In the genomic region with DNA sequence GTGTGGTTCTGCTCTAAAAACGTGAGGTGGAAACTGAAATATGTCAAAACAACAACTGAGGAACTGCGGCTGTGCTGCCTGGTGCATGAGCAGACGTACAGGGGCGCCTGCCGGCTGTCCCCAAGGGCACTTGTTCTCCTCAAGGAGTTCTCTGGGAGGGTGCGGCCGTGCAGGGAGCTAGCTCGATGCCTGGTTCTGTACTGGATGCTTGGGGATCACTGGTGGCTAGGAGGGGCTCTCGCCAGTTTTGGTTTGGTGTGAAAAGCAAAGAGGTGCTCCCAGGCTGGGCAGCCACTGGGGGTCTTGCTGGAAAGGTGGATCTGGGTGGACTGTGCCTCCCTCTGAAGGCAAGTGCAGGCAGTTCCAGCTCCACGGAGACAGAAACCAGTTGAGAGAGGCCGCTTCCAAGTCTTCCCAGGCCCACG, we compare ENCODE assay signal across 18 cellular contexts. TPM values are rescaled to one million over a fixed set of nuclear protein-coding genes. Genes with fewer than 3 reads are reported as not detected.
DNase-seq lines count a peak whose midpoint lies in the region; ATAC-seq, FAIRE-seq and TF ChIP-seq lines count a peak whose summit lies in the region.
"Had no signal": no experiment of that assay in that cellular context is flagged by ENCODE, and none has a peak within 500 bp of the region (broad histone marks: within the 10 kb centered on the region; RNA-seq: fewer than 3 reads in every experiment).

No MANE protein-coding gene starts in this region.

- H3K36me3 Mint-ChIP-seq in activated CD8-positive, alpha-beta memory T cell treated with anti-CD3 and anti-CD28 coated beads, Interleukin-2, amount 10 ng/mL, durations not matched to agents 7 days and 5 days: peaks cover 12% of the 10 kb centered on the region
- H3K36me3 Mint-ChIP-seq in T-helper 2 cell treated with Interferon-gamma antibody and Interleukin-4, amounts not matched to agents 5 μg/mL and 100 μg/mL, for 36 hours (ENCODE audit: low read depth): peaks cover 30% of the 10 kb centered on the region

- H3K36me3 ChIP-seq in K562 (ENCODE audit: control insufficient read depth, insufficient read depth, low read length): peaks cover 35% of the 10 kb centered on the region; the same call in 2 of the 3 replicates
- H3K36me3 ChIP-seq in lower lobe of right lung: peaks cover 62% of the 10 kb centered on the region
- H3K36me3 ChIP-seq in stomach: peaks cover 44 to 61% (median 59%) of the 10 kb centered on the region in 4 donors

- no peaks in the 10 kb centered on the region for H4K20me1 ChIP-seq in K562 (replicated peaks; ENCODE audit: control insufficient read depth, insufficient read depth, low read length)

- no peak for TF ChIP-seq CTCF in K562 (IDR thresholded peaks at IDR 0.05 in 2 of 3, conservative IDR thresholded peaks at IDR 0.05 in 1 of 3; ENCODE audit: insufficient read depth in 2 of 3, low read depth in 1 of 3, low read length in 3 of 3)
- TF ChIP-seq CTCF in lower lobe of right lung (IDR thresholded peaks at IDR 0.05): no peak
- TF ChIP-seq CTCF in stomach (IDR thresholded peaks at IDR 0.05): no peak

- DNase-seq in activated CD8-positive, alpha-beta memory T cell treated with anti-CD3 and anti-CD28 coated beads, Interleukin-2, amount 50 U/mL, for 48 hours: peak; percentile 46
- no peak for DNase-seq in activated CD8-positive, alpha-beta memory T cell treated with anti-CD3 and anti-CD28 coated beads, Interleukin-2, amount 10 ng/mL, durations not matched to agents 7 days and 5 days
- DNase-seq in K562 (ENCODE audit: extremely low read depth in 1 of 4, low spot score in 3 of 4) (no peak), lower lobe of right lung (peak; percentile 73), stomach (no peak), NCI-H2107 treated with DMSO at 0.1 percent for 48 hours (lab: John Stamatoyannopoulos, UW; ENCODE audit: unreplicated experiment) (no peak)
- no peak for DNase-seq in T-helper 2 cell treated with Interferon-gamma antibody and Interleukin-4, amounts not matched to agents 5 μg/mL and 100 μg/mL, for 36 hours (ENCODE audit: low spot score)
- DNase-seq: CD8-positive, alpha-beta memory T cell; DMS79 treated with DMSO at 0.1 percent for 48 hours; GM23248; Karpas-422; MM.1S; NCI-H1092 treated with DMSO at 0.1 percent for 48 hours; NCI-H69; NK-92 treated with Interleukin-12 subunit alpha and Interleukin-12 subunit beta, amount 100 ng/mL, for 24 hours; RPMI8226 had no signal

- H3K4me1 Mint-ChIP-seq in activated CD8-positive, alpha-beta memory T cell treated with anti-CD3 and anti-CD28 coated beads, Interleukin-2, amount 10 ng/mL, durations not matched to agents 7 days and 5 days: peaks cover 4% of the 10 kb centered on the region
- H3K4me1 Mint-ChIP-seq in T-helper 2 cell treated with Interferon-gamma antibody and Interleukin-4, amounts not matched to agents 5 μg/mL and 100 μg/mL, for 36 hours (ENCODE audit: low read depth): no peaks in the 10 kb centered on the region

- H3K9me3 Mint-ChIP-seq in activated CD8-positive, alpha-beta memory T cell treated with anti-CD3 and anti-CD28 coated beads, Interleukin-2, amount 10 ng/mL, durations not matched to agents 7 days and 5 days (ENCODE audit: low read depth): no peaks in the 10 kb centered on the region
- H3K9me3 Mint-ChIP-seq in T-helper 2 cell treated with Interferon-gamma antibody and Interleukin-4, amounts not matched to agents 5 μg/mL and 100 μg/mL, for 36 hours: no peaks in the 10 kb centered on the region
- H3K9me3 Mint-ChIP-seq: CD8-positive, alpha-beta memory T cell had no signal

- FAIRE-seq in K562 (lab: Jason Lieb, UNC): no peak
- FAIRE-seq: GM12878 had no signal

- H3K4me2 ChIP-seq in K562 (ENCODE audit: insufficient read depth, low read length): 0 out of 2 replicates have a peak overlapping the region, but pooled peaks have one; percentile 51

- in situ Hi-C loops in K562 (cut with MboI): loop anchor here (10.0 kb wide), 1 partner anchor 91 kb away; a partner anchor contains a TSS

- H3K9me1 ChIP-seq in K562 (ENCODE audit: control insufficient read depth, insufficient read depth, low read length): peaks cover 4% of the 10 kb centered on the region

- TF ChIP-seq RAD21 in K562 (CRISPR knock-in tag; conservative IDR thresholded peaks at IDR 0.05 in 1 of 2, IDR thresholded peaks at IDR 0.05 in 1 of 2): no peak

- WGBS in K562 (ENCODE audit: insufficient coverage, low coverage, missing lambda C conversion rate): 81% methylated on average over 8 of the region's 12 CpGs
- WGBS in stomach, 5 donors: 69 to 86% (median 77%) methylated on average over 11 to 12 of the region's 12 CpGs

- H3K9me3 ChIP-seq in K562 (replicated peaks; ENCODE audit: control insufficient read depth, insufficient read depth, low read depth, low read length) (no peaks in the 10 kb centered on the region), lower lobe of right lung (no peaks in the 10 kb centered on the region), stomach (no peaks in the 10 kb centered on the region)

- intact Hi-C loops in K562 (cut with micrococcal nuclease): loop anchor here (2.0 to 10.0 kb wide), 2 partner anchors 71 to 161 kb away; a partner anchor contains a TSS
- intact Hi-C loops in lower lobe of right lung (cut with DNase I): no loop called here
- intact Hi-C loops in stomach (cut with DNase I; ENCODE audit: low total_unique reads): loop anchor here (5.0 kb wide), 1 partner anchor 69 kb away; no protein-coding TSS in a partner anchor

- TF ChIP-seq EP300 in K562 (IDR thresholded peaks at IDR 0.05; ENCODE audit: low read length) (no peak), stomach (IDR thresholded peaks at IDR 0.05) (no peak)

- no peak overlapping the region for H2AFZ ChIP-seq in K562 (ENCODE audit: low read depth, low read length)
- H2AFZ ChIP-seq: GM23248 had no signal

- POLR2A ChIA-PET in K562 (lab: Yijun Ruan, JAX): interaction anchor here (2.9 kb wide), 1 partner anchor 11 kb away, joined by 11 read pairs; no protein-coding TSS in a partner anchor

- no peak for ATAC-seq in activated CD8-positive, alpha-beta memory T cell treated with anti-CD3 and anti-CD28 coated beads, Interleukin-2, amount 10 ng/mL, durations not matched to agents 7 days and 5 days
- ATAC-seq in K562 (no peak), lower lobe of right lung (peak; percentile 77 to 85), HG02885 (IDR thresholded peaks at IDR 0.05; ENCODE audit: poor library complexity, unreplicated experiment) (no peak)
- ATAC-seq: GM12878 had no signal

- H3K4me3 ChIP-seq in K562 (no peak overlapping the region), lower lobe of right lung (no peak overlapping the region), stomach (no peak overlapping the region)
- H3K4me3 ChIP-seq: GM12878, GM23248 had no signal

- TF ChIP-seq POLR2A in K562 (conservative IDR thresholded peaks at IDR 0.05): no peak
- TF ChIP-seq POLR2A in stomach (IDR thresholded peaks at IDR 0.05): no peak

- CTCF ChIA-PET in activated CD8-positive, alpha-beta memory T cell treated with anti-CD3 and anti-CD28 coated beads, Interleukin-2, amount 10 ng/mL, durations not matched to agents 7 days and 5 days (lab: Charles Lee): interaction anchor here (1.8 to 12.4 kb wide), 2 partner anchors 92 to 142 kb away, joined by 5 to 125 read pairs; a partner anchor contains a TSS
- CTCF ChIA-PET in K562 (lab: Yijun Ruan, JAX; ENCODE audit: low intra/inter-chr PET ratio): interaction anchor here (0.7 kb wide), 1 partner anchor 143 kb away, joined by 3 read pairs; no protein-coding TSS in a partner anchor

- H3K27me3 ChIP-seq in K562 (ENCODE audit: control insufficient read depth in 2 of 2, insufficient read depth in 2 of 2, low read length in 2 of 2) (no peaks in the 10 kb centered on the region), lower lobe of right lung (ENCODE audit: low read depth) (no peaks in the 10 kb centered on the region), stomach (no peaks in the 10 kb centered on the region)

- no peak overlapping the region for H3K27ac Mint-ChIP-seq in activated CD8-positive, alpha-beta memory T cell treated with anti-CD3 and anti-CD28 coated beads, Interleukin-2, amount 10 ng/mL, durations not matched to agents 7 days and 5 days
- H3K27ac Mint-ChIP-seq in T-helper 2 cell treated with Interferon-gamma antibody and Interleukin-4, amounts not matched to agents 5 μg/mL and 100 μg/mL, for 36 hours: no peak overlapping the region

- H3K79me2 ChIP-seq in K562 (ENCODE audit: control insufficient read depth, insufficient read depth, low read length): no peaks in the 10 kb centered on the region

- H3K27me3 Mint-ChIP-seq in activated CD8-positive, alpha-beta memory T cell treated with anti-CD3 and anti-CD28 coated beads, Interleukin-2, amount 10 ng/mL, durations not matched to agents 7 days and 5 days: no peaks in the 10 kb centered on the region
- no peaks in the 10 kb centered on the region for H3K27me3 Mint-ChIP-seq in T-helper 2 cell treated with Interferon-gamma antibody and Interleukin-4, amounts not matched to agents 5 μg/mL and 100 μg/mL, for 36 hours (ENCODE audit: low read depth)
- H3K27me3 Mint-ChIP-seq: CD8-positive, alpha-beta memory T cell had no signal

- no peak overlapping the region for H3K4me3 Mint-ChIP-seq in activated CD8-positive, alpha-beta memory T cell treated with anti-CD3 and anti-CD28 coated beads, Interleukin-2, amount 10 ng/mL, durations not matched to agents 7 days and 5 days
- H3K4me3 Mint-ChIP-seq in T-helper 2 cell treated with Interferon-gamma antibody and Interleukin-4, amounts not matched to agents 5 μg/mL and 100 μg/mL, for 36 hours: no peak overlapping the region
- H3K4me3 Mint-ChIP-seq: CD8-positive, alpha-beta memory T cell had no signal

- H3K27ac ChIP-seq in K562 (ENCODE audit: extremely low read depth, low read depth, low read length) (peak overlapping the region; percentile 36; the same call in 1 of the 3 replicates), lower lobe of right lung (peak overlapping the region; percentile 67), stomach (peak overlapping the region in 3 of 5 donors; percentile 16 to 58 (median 35))
- H3K27ac ChIP-seq: GM23248 had no signal

- BruUV-seq in K562 (replicated peaks; lab: Mats Ljungman, UMichigan): no TSS peak

- H3K9ac ChIP-seq in K562 (ENCODE audit: insufficient read depth in 1 of 2, low read depth in 2 of 2, low read length in 2 of 2): peak overlapping the region in 1 of 2 experiments; percentile 68; a peak in 1 of 4 replicates
- H3K9ac ChIP-seq: GM23248 had no signal

- peaks cover 43 to 54% of the 10 kb centered on the region in 2 experiments for H3K4me1 ChIP-seq in K562 (replicated peaks in 1 of 2; ENCODE audit: control insufficient read depth in 2 of 2, insufficient read depth in 2 of 2, low read length in 2 of 2)
- peaks cover 42% of the 10 kb centered on the region for H3K4me1 ChIP-seq in lower lobe of right lung
- peaks cover 20 to 66% (median 47%) of the 10 kb centered on the region in 4 donors for H3K4me1 ChIP-seq in stomach

RNA-seq across cellular contexts. Expression of a gene that starts 41.9 kb away (rescaled TPM):
- 100 to 1,000 TPM; 264 to 377 TPM for total RNA-seq in activated CD8-positive, alpha-beta memory T cell treated with anti-CD3 and anti-CD28 coated beads, Interleukin-2, amount 10 ng/mL, durations not matched to agents 7 days and 5 days
- 198 and 586 TPM in 2 replicates for total RNA-seq in K562 (2011; cell fraction: chromatin; rRNA removed; ENCODE audit: low replicate concordance)
- total RNA-seq in K562 (2011; cell fraction: nucleolus; rRNA removed): 353 and 436 TPM in 2 replicates
- total RNA-seq in K562 (2011; cell fraction: nucleoplasm; rRNA removed): 289 and 326 TPM in 2 replicates
- total RNA-seq in K562 (2014; rRNA removed): 41.2 and 50.7 TPM in 2 replicates
- 9.0 and 9.2 TPM in 2 replicates for total RNA-seq in K562 (2014; rRNA removed; fragmentation: Illumina TruSeq; extraction: Trizol)
- 16.9 TPM in 2 replicates for total RNA-seq in K562 (2015; rRNA removed; fragmentation: Illumina TruSeq; extraction: Trizol)
- 79.7 and 103 TPM in 2 replicates for total RNA-seq in K562 (2021)
- 42.6 and 65.4 TPM in 2 replicates for polyA plus RNA-seq in K562 (2011; rRNA removed)
- polyA plus RNA-seq in K562 (2011; cell fraction: cytosol; rRNA removed): 45.9 and 88.8 TPM in 2 replicates
- polyA plus RNA-seq in K562 (2011; cell fraction: nucleus; rRNA removed): 230 and 368 TPM in 2 replicates
- 77.5 and 466 TPM in 2 replicates for polyA plus RNA-seq in K562 (2012)
- 31.3 and 65.0 TPM in 2 replicates for polyA plus RNA-seq in K562 (2014; fragmentation: Illumina TruSeq; extraction: Trizol)
- under 1 TPM; 0.65 to 0.66 TPM for polyA plus RNA-seq in K562 (2014; fragmentation: Nextera tagmentation; extraction: Ambion mirVana)
- polyA plus RNA-seq in K562 (2014; rRNA removed): 54.5 and 66.9 TPM in 2 replicates
- 33.8 and 63.1 TPM in 2 replicates for polyA minus RNA-seq in K562 (2011; rRNA and poly(A)+ RNA removed)
- 71.3 and 83.9 TPM in 2 replicates for polyA minus RNA-seq in K562 (2011; cell fraction: cytosol; rRNA and poly(A)+ RNA removed)
- 85.0 and 89.2 TPM in 2 replicates for polyA minus RNA-seq in K562 (2011; cell fraction: nucleus; rRNA and poly(A)+ RNA removed)
- total RNA-seq in lower lobe of right lung: 45.6 TPM
- total RNA-seq in stomach: 1,000 to 10,000 TPM in 1 of 5 donors, 100 to 1,000 TPM in 2, 10 to 100 TPM in 2; 49.4 to 1,069 (median 212) TPM
- 10 to 100 TPM; 10.4 to 16.1 (median 15.4) TPM for polyA plus RNA-seq in stomach

Comparison
In these comparisons a context has a peak if more than half of its experiments do, and no peak if none do; other contexts are left out.
1. DNase-seq: peak in activated CD8-positive, alpha-beta memory T cell treated with anti-CD3 and anti-CD28 coated beads, Interleukin-2, amount 50 U/mL, for 48 hours (single experiment) and lower lobe of right lung (single experiment); none in activated CD8-positive, alpha-beta memory T cell treated with anti-CD3 and anti-CD28 coated beads, Interleukin-2, amount 10 ng/mL, durations not matched to agents 7 days and 5 days (single experiment), K562 (0 of 4), stomach (single experiment), NCI-H2107 treated with DMSO at 0.1 percent for 48 hours (single experiment) and T-helper 2 cell treated with Interferon-gamma antibody and Interleukin-4, amounts not matched to agents 5 μg/mL and 100 μg/mL, for 36 hours (single experiment).
2. ATAC-seq: peak in lower lobe of right lung (2 of 2); none in activated CD8-positive, alpha-beta memory T cell treated with anti-CD3 and anti-CD28 coated beads, Interleukin-2, amount 10 ng/mL, durations not matched to agents 7 days and 5 days (single experiment), K562 (single experiment) and HG02885 (single experiment).
3. Peak in every context shown above with its lines, with median percentiles within 50 percentile points of each other: H3K27ac ChIP-seq.